In genomic region chr10:77872151-77872946, GRCh38 we compare ENCODE assay signal across 9 cellular contexts. TPM values are rescaled to one million over a fixed set of nuclear protein-coding genes. Genes with fewer than 3 reads are reported as not detected.
DNase-seq lines count a peak whose midpoint lies in the region; ATAC-seq, FAIRE-seq and TF ChIP-seq lines count a peak whose summit lies in the region.
"Had no signal": no experiment of that assay in that cellular context is flagged by ENCODE, and none has a peak within 500 bp of the region (broad histone marks: within the 10 kb centered on the region; RNA-seq: fewer than 3 reads in every experiment).

No MANE protein-coding gene starts in this region.

- TF ChIP-seq CTCF in AG10803 (conservative IDR thresholded peaks at IDR 0.05; ENCODE audit: low read length): no peak

- no peak overlapping the region for H3K9ac ChIP-seq in adipocyte (ENCODE audit: low read length)

- no peak for ATAC-seq in HG03097 (IDR thresholded peaks at IDR 0.05; ENCODE audit: low FRiP score, unreplicated experiment)

- DNase-seq in AG10803 (ENCODE audit: low read depth) (peak; percentile 77), adipocyte (ENCODE audit: low read depth) (peak; percentile 17), frontal cortex (ENCODE audit: low spot score in 2 of 2) (peak; percentile 46 to 68), pons (ENCODE audit: low spot score) (peak; percentile 90), NCI-H345 treated with DMSO at 0.1 percent for 48 hours (lab: John Stamatoyannopoulos, UW; ENCODE audit: unreplicated experiment) (no peak), ecto neural progenitor cell (ENCODE audit: low spot score) (no peak), NCI-H774 (lab: John Stamatoyannopoulos, UW) (no peak)
- DNase-seq: activated CD4-positive, alpha-beta T cell treated with anti-CD3 and anti-CD28 coated beads for 1 hour had no signal

- FAIRE-seq in frontal cortex (lab: Jason Lieb, UNC): no peak

- H3K27me3 ChIP-seq in adipocyte (replicated peaks; ENCODE audit: control insufficient read depth, insufficient read depth, low read length): no peaks in the 10 kb centered on the region

- no peaks in the 10 kb centered on the region for H3K9me3 ChIP-seq in adipocyte (ENCODE audit: control insufficient read depth, low read length)

- peaks cover 7% of the 10 kb centered on the region for H3K36me3 ChIP-seq in adipocyte (ENCODE audit: control insufficient read depth, insufficient read depth, low read length, severe bottlenecking)

- H3K4me3 ChIP-seq in AG10803 (ENCODE audit: low read length): no peak overlapping the region
- H3K4me3 ChIP-seq in adipocyte (ENCODE audit: low read length): no peak overlapping the region

- H3K4me1 ChIP-seq in adipocyte (ENCODE audit: control insufficient read depth, insufficient read depth, low read length): peaks cover 35% of the 10 kb centered on the region

RNA-seq across cellular contexts. Expression of gene DLG5, which starts 54.2 kb away (rescaled TPM):
- total RNA-seq in frontal cortex: 33.4 TPM

Comparison
In these comparisons a context has a peak if more than half of its experiments do, and no peak if none do; other contexts are left out.
1. DNase-seq: peak in AG10803 (single experiment), adipocyte (single experiment), frontal cortex (2 of 2) and pons (single experiment); none in NCI-H345 treated with DMSO at 0.1 percent for 48 hours (single experiment), ecto neural progenitor cell (single experiment) and NCI-H774 (single experiment).